ENCODE assay signal across 8 cellular contexts in the genomic region with DNA sequence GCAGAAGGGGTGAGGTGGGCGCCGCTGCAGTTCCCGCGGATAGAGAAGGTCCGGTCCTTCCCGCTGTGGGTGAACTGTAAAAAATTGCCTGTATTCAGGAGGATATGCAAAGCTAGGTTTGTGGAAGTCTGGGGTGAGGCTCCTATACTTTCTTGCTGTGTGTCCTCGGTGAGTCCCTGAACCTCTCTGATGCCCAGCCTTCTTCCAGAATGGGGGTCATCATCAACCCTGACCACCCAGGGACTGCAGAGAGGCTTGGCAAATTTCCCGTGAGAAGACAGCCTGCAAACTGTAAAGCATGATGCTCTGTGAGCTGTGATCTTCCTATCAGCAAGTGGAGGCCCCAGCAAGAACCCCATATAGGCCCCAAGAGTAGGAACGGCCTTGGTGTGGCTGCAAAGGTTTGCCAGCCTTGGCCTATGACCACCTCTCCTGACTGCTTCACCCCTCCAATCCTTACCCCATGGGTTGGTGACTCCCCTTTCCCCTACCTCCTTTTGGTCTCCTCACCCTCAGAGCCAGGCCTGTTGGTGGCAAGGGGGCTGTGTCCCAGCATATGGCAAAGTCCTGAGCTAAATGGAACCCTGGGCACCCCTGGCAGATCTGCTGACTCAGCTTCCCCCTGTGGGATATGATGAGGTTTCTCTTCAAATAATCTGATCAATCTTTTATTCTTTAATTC. TPM values are rescaled to one million over a fixed set of nuclear protein-coding genes. Genes with fewer than 3 reads are reported as not detected.
DNase-seq lines count a peak whose midpoint lies in the region; ATAC-seq and TF ChIP-seq lines count a peak whose summit lies in the region.

No MANE protein-coding gene starts in this region.

- no peak for TF ChIP-seq EP300 in upper lobe of left lung (IDR thresholded peaks at IDR 0.05)

- H3K9me3 ChIP-seq in right lobe of liver, result no peaks in the 10 kb centered on the region
- H3K9me3 ChIP-seq in upper lobe of left lung, result no peaks in the 10 kb centered on the region

- TSS peak; percentile 46 for BruUV-seq in Calu3 (replicated peaks; lab: Mats Ljungman, UMichigan)

- peak overlapping the region; percentile 76 to 93 (median 84) for H3K4me3 ChIP-seq in right lobe of liver
- peak overlapping the region; percentile 76 to 89 (median 86) for H3K4me3 ChIP-seq in upper lobe of left lung

- WGBS in right lobe of liver (ENCODE audit: insufficient coverage, low coverage, low lambda C conversion rate, missing lambda C conversion rate), result 0% methylated on average over 7 of the region's 9 CpGs
- 6 to 18% methylated on average over 3 to 9 of the region's 9 CpGs for WGBS in upper lobe of left lung, 2 donors

- peak; percentile 9 for ATAC-seq in HG02763 (IDR thresholded peaks at IDR 0.05; ENCODE audit: unreplicated experiment)
- ATAC-seq in right lobe of liver, result no peak
- no peak for ATAC-seq in upper lobe of left lung (ENCODE audit: low FRiP score in 2 of 2)

- CTCF ChIA-PET in Calu3 (lab: Charles Lee), result no interaction called here

- peaks cover 8% of the 10 kb centered on the region for H3K4me1 Mint-ChIP-seq in Calu3 (ENCODE audit: low read depth, unreplicated experiment)
- peaks cover 13% of the 10 kb centered on the region for H3K4me1 Mint-ChIP-seq in activated naive CD8-positive, alpha-beta T cell (ENCODE audit: low read depth)

- H3K4me3 Mint-ChIP-seq in Calu3 (ENCODE audit: low read depth, unreplicated experiment), result peak overlapping the region; percentile 78
- peak overlapping the region; percentile 94 for H3K4me3 Mint-ChIP-seq in activated naive CD8-positive, alpha-beta T cell

- TF ChIP-seq POLR2A in right lobe of liver (IDR thresholded peaks at IDR 0.05), result no peak
- TF ChIP-seq POLR2A in upper lobe of left lung (IDR thresholded peaks at IDR 0.05), result no peak

- no peaks in the 10 kb centered on the region for H3K9me3 Mint-ChIP-seq in Calu3 (ENCODE audit: low read depth, unreplicated experiment)
- H3K9me3 Mint-ChIP-seq in activated naive CD8-positive, alpha-beta T cell (ENCODE audit: low read depth), result no peaks in the 10 kb centered on the region

- intact Hi-C loops in Calu3 (cut with micrococcal nuclease; ENCODE audit: unreplicated experiment), result no loop called here
- intact Hi-C loops in right lobe of liver (cut with DNase I), result no loop called here
- intact Hi-C loops in posterior vena cava (cut with DNase I), result loop anchor here in 1 of 2 donors (2.0 kb wide), 1 partner anchor 16 kb away; no protein-coding TSS in a partner anchor

- H3K36me3 ChIP-seq in right lobe of liver (peaks cover 0 to 15% (median 8%) of the 10 kb centered on the region in 4 donors), upper lobe of left lung (peaks cover 0 to 27% (median 15%) of the 10 kb centered on the region in 4 donors)

- H3K4me1 ChIP-seq in right lobe of liver, result peaks cover 0 to 49% (median 29%) of the 10 kb centered on the region in 4 donors
- peaks cover 13 to 22% (median 16%) of the 10 kb centered on the region in 4 donors for H3K4me1 ChIP-seq in upper lobe of left lung

- TF ChIP-seq CTCF in Calu3 (IDR thresholded peaks at IDR 0.05; ENCODE audit: unreplicated experiment), result no peak
- no peak for TF ChIP-seq CTCF in right lobe of liver (IDR thresholded peaks at IDR 0.05)
- TF ChIP-seq CTCF in upper lobe of left lung (IDR thresholded peaks at IDR 0.05), result no peak

- H3K27ac ChIP-seq in right lobe of liver, result peak overlapping the region; percentile 57 to 76 (median 57)
- H3K27ac ChIP-seq in upper lobe of left lung, result peak overlapping the region in 3 of 4 donors; percentile 36 to 69 (median 61)

- no peaks in the 10 kb centered on the region for H3K27me3 Mint-ChIP-seq in Calu3 (ENCODE audit: unreplicated experiment)
- H3K27me3 Mint-ChIP-seq in activated naive CD8-positive, alpha-beta T cell, result no peaks in the 10 kb centered on the region

- peaks cover 12% of the 10 kb centered on the region for H3K36me3 Mint-ChIP-seq in Calu3 (ENCODE audit: insufficient read depth, unreplicated experiment)
- H3K36me3 Mint-ChIP-seq in activated naive CD8-positive, alpha-beta T cell, result peaks cover 16% of the 10 kb centered on the region

- no peak for DNase-seq in Calu3
- peak in 1 of 3 donors; percentile 37 for DNase-seq in right lobe of liver
- DNase-seq in upper lobe of left lung, result no peak
- DNase-seq in posterior vena cava (ENCODE audit: low spot score), result no peak
- no peak for DNase-seq in islet precursor cell
- no peak for DNase-seq in NK-92 treated with Interleukin-12 subunit alpha and Interleukin-12 subunit beta, amount 100 ng/mL, for 24 hours (lab: John Stamatoyannopoulos, UW)

- H3K27me3 ChIP-seq in right lobe of liver (no peaks in the 10 kb centered on the region), upper lobe of left lung (no peaks in the 10 kb centered on the region)

- H3K27ac Mint-ChIP-seq in Calu3 (ENCODE audit: unreplicated experiment), result peak overlapping the region; percentile 66
- peak overlapping the region; percentile 85 for H3K27ac Mint-ChIP-seq in activated naive CD8-positive, alpha-beta T cell

RNA-seq across cellular contexts. Expression of gene ALDH1B1, which starts 0.8 kb away (rescaled TPM):
- 13.3 and 15.2 TPM in 2 replicates for total RNA-seq in Calu3 (2022)
- total RNA-seq in right lobe of liver, result 100 to 1,000 TPM in 2 of 6 experiments, 10 to 100 TPM in 4; 61.6 to 179 (median 81.8) TPM
- total RNA-seq in upper lobe of left lung, result 10 to 100 TPM in 3 of 6 donors, 1 to 10 TPM in 3; 2.1 to 18.0 (median 8.5) TPM
- 100 to 1,000 TPM; 200 to 217 TPM for total RNA-seq in posterior vena cava

RNA-seq across cellular contexts. Expression of gene IGFBPL1, which starts 31.0 kb away (rescaled TPM):
- 2.0 and 4.6 TPM in 2 replicates for total RNA-seq in Calu3 (2022)
- total RNA-seq in right lobe of liver, result 1 to 10 TPM in 2 of 6 experiments, under 1 TPM in 3, not detected in 1; 0.20 to 2.7 (median 0.44) TPM
- 1 to 10 TPM in 2 of 6 donors, under 1 TPM in 1, not detected in 3; 0.66 to 2.6 (median 1.4) TPM for total RNA-seq in upper lobe of left lung
- total RNA-seq in posterior vena cava, result 1 to 10 TPM; 2.7 to 5.5 TPM
